8 cellular contexts compared by ENCODE assay signal in genomic region chr6:7615611-7616383, GRCh38. TPM values are rescaled to one million over a fixed set of nuclear protein-coding genes. Genes with fewer than 3 reads are reported as not detected.
DNase-seq lines count a peak whose midpoint lies in the region; ATAC-seq and TF ChIP-seq lines count a peak whose summit lies in the region.

No MANE protein-coding gene starts in this region.

- H2AFZ ChIP-seq in IMR-90 (replicated peaks; ENCODE audit: low read length, poor library complexity): no peak overlapping the region

- CTCF ChIA-PET in IMR-90 (lab: Yijun Ruan, JAX): interaction anchor here (0.6 to 2.1 kb wide), 9 partner anchors 9 to 910 kb away, joined by 3 to 9 read pairs (median 5); no protein-coding TSS in a partner anchor

- H3K27ac ChIP-seq in IMR-90 (ENCODE audit: insufficient read depth, low read length): no peak overlapping the region
- no peak overlapping the region for H3K27ac ChIP-seq in coronary artery
- H3K27ac ChIP-seq in liver (ENCODE audit: low read depth in 1 of 2, low read length in 2 of 2): no peak overlapping the region
- no peak overlapping the region for H3K27ac ChIP-seq in tibial artery

- no peak overlapping the region for H3K14ac ChIP-seq in IMR-90 (replicated peaks; ENCODE audit: low read depth, low read length)

- no peak overlapping the region for H3K56ac ChIP-seq in IMR-90 (ENCODE audit: extremely low read depth, insufficient read depth, low read length)

- intact Hi-C loops in IMR-90 (cut with micrococcal nuclease): loop anchor here (1.0 to 5.0 kb wide), 4 partner anchors 339 to 938 kb away; no protein-coding TSS in a partner anchor
- intact Hi-C loops in tibial artery (cut with DNase I; ENCODE audit: low total_unique reads): loop anchor here (5.0 kb wide), 1 partner anchor 338 kb away; no protein-coding TSS in a partner anchor

- no peak overlapping the region for H3K4ac ChIP-seq in IMR-90 (ENCODE audit: low read depth, low read length)

- peaks cover 4% of the 10 kb centered on the region; the same call in 1 of the 2 replicates for H3K4me1 ChIP-seq in IMR-90 (ENCODE audit: control insufficient read depth, insufficient read depth, low read length)
- peaks cover 0 to 7% (median 3%) of the 10 kb centered on the region in 4 donors for H3K4me1 ChIP-seq in liver (ENCODE audit: control insufficient read depth in 4 of 4, insufficient read depth in 4 of 4, low read length in 3 of 4)
- peaks cover 0 to 4% (median 1%) of the 10 kb centered on the region in 4 donors for H3K4me1 ChIP-seq in tibial artery

- no TSS peak for BruUV-seq in IMR-90 (replicated peaks; lab: Mats Ljungman, UMichigan)

- TF ChIP-seq CTCF in IMR-90 (conservative IDR thresholded peaks at IDR 0.05; ENCODE audit: low read depth, low read length): peak; percentile 82
- peak; percentile 40 for TF ChIP-seq CTCF in coronary artery (IDR thresholded peaks at IDR 0.05)
- peak; percentile 86 for TF ChIP-seq CTCF in liver (IDR thresholded peaks at IDR 0.05; ENCODE audit: low read depth, low read length, missing input control)
- TF ChIP-seq CTCF in tibial artery (IDR thresholded peaks at IDR 0.05): peak; percentile 68 to 71

- no peak overlapping the region for H2BK20ac ChIP-seq in IMR-90 (ENCODE audit: low read depth, low read length)

- no peak overlapping the region for H2BK5ac ChIP-seq in IMR-90 (ENCODE audit: low read depth, low read length, poor library complexity, severe bottlenecking)

- H3K9ac ChIP-seq in IMR-90 (ENCODE audit: low read depth, low read length) (no peak overlapping the region), liver (ENCODE audit: low read depth in 1 of 2, low read length in 2 of 2) (no peak overlapping the region)

- H3K4me2 ChIP-seq in IMR-90 (ENCODE audit: low read depth, low read length): peak overlapping the region; percentile 53; the same call in 1 of the 2 replicates

- 0 out of 2 replicates have a peak, but pooled peaks cover 1% of the 10 kb centered on the region for H3K27me3 ChIP-seq in IMR-90 (ENCODE audit: control insufficient read depth, insufficient read depth, low read length)
- H3K27me3 ChIP-seq in liver (ENCODE audit: control insufficient read depth in 4 of 4, insufficient read depth in 4 of 4, low read length in 3 of 4): no peaks in the 10 kb centered on the region
- H3K27me3 ChIP-seq in tibial artery: no peaks in the 10 kb centered on the region

- no peak overlapping the region for H4K8ac ChIP-seq in IMR-90 (ENCODE audit: low read depth in 2 of 2, low read length in 2 of 2)

- TF ChIP-seq POLR2A in IMR-90 (IDR thresholded peaks at IDR 0.05; ENCODE audit: low read depth, low read length): no peak

- no peak overlapping the region for H3K18ac ChIP-seq in IMR-90 (ENCODE audit: low read depth, low read length)

- POLR2A ChIA-PET in IMR-90 (lab: Charles Lee; ENCODE audit: unreplicated experiment): interaction anchor here (0.6 to 0.7 kb wide), 2 partner anchors 43 to 338 kb away, joined by 3 to 7 read pairs; no protein-coding TSS in a partner anchor

- peak; percentile 80 for TF ChIP-seq RAD21 in IMR-90 (IDR thresholded peaks at IDR 0.05; ENCODE audit: low read length)
- peak; percentile 94 for TF ChIP-seq RAD21 in liver (IDR thresholded peaks at IDR 0.05)

- H3K9me1 ChIP-seq in IMR-90 (ENCODE audit: insufficient read depth, low read length): no peaks in the 10 kb centered on the region

- no peak overlapping the region for H4K91ac ChIP-seq in IMR-90 (ENCODE audit: insufficient read depth, low read depth, low read length)

- H2AK9ac ChIP-seq in IMR-90 (replicated peaks; ENCODE audit: low read depth, low read length, poor library complexity): no peak overlapping the region

- H3K79me1 ChIP-seq in IMR-90 (ENCODE audit: low read depth in 1 of 2, low read length in 2 of 2): no peaks in the 10 kb centered on the region

- no peaks in the 10 kb centered on the region for H4K20me1 ChIP-seq in IMR-90 (ENCODE audit: insufficient read depth, low read length)

- H3K4me3 ChIP-seq in IMR-90 (ENCODE audit: insufficient read depth, low read depth, low read length) (peak overlapping the region; percentile 13; the same call in 1 of the 2 replicates), coronary artery (peak overlapping the region; percentile 27), liver (ENCODE audit: low read depth in 1 of 3, low read length in 3 of 3) (no peak overlapping the region), tibial artery (no peak overlapping the region)

- DNase-seq in activated CD4-positive, CD25-positive, alpha-beta regulatory T cell (lab: John Stamatoyannopoulos, UW): no peak
- DNase-seq in IMR-90: peak; percentile 65
- DNase-seq in SK-MEL-5 (ENCODE audit: low read depth, low spot score): peak; percentile 85
- no peak for DNase-seq in coronary artery (ENCODE audit: low spot score)
- no peak for DNase-seq in tibial artery

- H2BK120ac ChIP-seq in IMR-90 (ENCODE audit: low read depth, low read length): no peak overlapping the region

- no peak overlapping the region for H4K5ac ChIP-seq in IMR-90 (ENCODE audit: low read depth, low read length)

- 40% methylated on average over 5 of the region's 7 CpGs; no CpG with 5 or more reads in 1 of the 2 experiments for WGBS in IMR-90 (ENCODE audit: extremely low coverage in 2 of 2, insufficient read length in 1 of 2), 2 experiments
- 11% methylated on average over 7 of the region's 7 CpGs for WGBS in liver

- no peak overlapping the region for H3K23ac ChIP-seq in IMR-90 (ENCODE audit: low read depth, low read length)

- H2AK5ac ChIP-seq in IMR-90 (ENCODE audit: low read depth, low read length): no peak overlapping the region

- no peak overlapping the region for H2BK15ac ChIP-seq in IMR-90 (ENCODE audit: low read depth, low read length)

- in situ Hi-C loops in IMR-90 (cut with MboI; ENCODE audit: low sequenced_read_pairs): loop anchor here (25.0 kb wide), 1 partner anchor 928 kb away; no protein-coding TSS in a partner anchor
- in situ Hi-C loops in SK-MEL-5 (cut with HindIII; ENCODE audit: low pct_unique_long_range_greater_than_20kb, low sequenced_read_pairs): loop anchor here (25.0 kb wide), 1 partner anchor 328 kb away; no protein-coding TSS in a partner anchor

- dilution Hi-C loops in IMR-90 (cut with HindIII; ENCODE audit: low sequenced_read_pairs, unreplicated experiment): no loop called here

- H3K9me3 ChIP-seq in IMR-90 (ENCODE audit: control insufficient read depth, insufficient read depth, low read length): no peaks in the 10 kb centered on the region
- no peaks in the 10 kb centered on the region for H3K9me3 ChIP-seq in liver (ENCODE audit: control insufficient read depth in 4 of 4, low read length in 3 of 4)
- no peaks in the 10 kb centered on the region for H3K9me3 ChIP-seq in tibial artery

- peak; percentile 55 to 74 for ATAC-seq in activated CD4-positive, CD25-positive, alpha-beta regulatory T cell treated with anti-CD3 and anti-CD28 coated beads, Interleukin-2, amount 50 U/mL, for 24 hours
- ATAC-seq in IMR-90 (ENCODE audit: low read depth) (peak; percentile 66), GM21390 (IDR thresholded peaks at IDR 0.05; ENCODE audit: unreplicated experiment) (no peak)

- peaks cover 10% of the 10 kb centered on the region for H3K36me3 ChIP-seq in IMR-90 (ENCODE audit: control insufficient read depth, insufficient read depth, low read length)
- peaks cover 0 to 11% (median 5%) of the 10 kb centered on the region in 4 donors for H3K36me3 ChIP-seq in liver (ENCODE audit: control insufficient read depth in 4 of 4, insufficient read depth in 3 of 4, low read depth in 1 of 4, low read length in 3 of 4)
- peaks cover 0 to 25% (median 24%) of the 10 kb centered on the region in 3 donors for H3K36me3 ChIP-seq in tibial artery

TF ChIP-seq in IMR-90, 13 proteins besides CTCF, POLR2A, EP300 and RAD21:
- peak; percentile 67 for TF ChIP-seq SMC3 (IDR thresholded peaks at IDR 0.05; ENCODE audit: low read depth, low read length)
- TF ChIP-seq MXI1 (IDR thresholded peaks at IDR 0.05; ENCODE audit: borderline replicate concordance, low read depth, low read length): no peak

TF ChIP-seq in liver, 16 proteins besides CTCF, POLR2A, EP300 and RAD21 (continues in another document):
- TF ChIP-seq, protein P1, sequence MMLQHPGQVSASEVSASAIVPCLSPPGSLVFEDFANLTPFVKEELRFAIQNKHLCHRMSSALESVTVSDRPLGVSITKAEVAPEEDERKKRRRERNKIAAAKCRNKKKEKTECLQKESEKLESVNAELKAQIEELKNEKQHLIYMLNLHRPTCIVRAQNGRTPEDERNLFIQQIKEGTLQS (IDR thresholded peaks at IDR 0.05): no peak
- no peak for TF ChIP-seq FOXA1 (IDR thresholded peaks at IDR 0.05)
- TF ChIP-seq, protein P2, sequence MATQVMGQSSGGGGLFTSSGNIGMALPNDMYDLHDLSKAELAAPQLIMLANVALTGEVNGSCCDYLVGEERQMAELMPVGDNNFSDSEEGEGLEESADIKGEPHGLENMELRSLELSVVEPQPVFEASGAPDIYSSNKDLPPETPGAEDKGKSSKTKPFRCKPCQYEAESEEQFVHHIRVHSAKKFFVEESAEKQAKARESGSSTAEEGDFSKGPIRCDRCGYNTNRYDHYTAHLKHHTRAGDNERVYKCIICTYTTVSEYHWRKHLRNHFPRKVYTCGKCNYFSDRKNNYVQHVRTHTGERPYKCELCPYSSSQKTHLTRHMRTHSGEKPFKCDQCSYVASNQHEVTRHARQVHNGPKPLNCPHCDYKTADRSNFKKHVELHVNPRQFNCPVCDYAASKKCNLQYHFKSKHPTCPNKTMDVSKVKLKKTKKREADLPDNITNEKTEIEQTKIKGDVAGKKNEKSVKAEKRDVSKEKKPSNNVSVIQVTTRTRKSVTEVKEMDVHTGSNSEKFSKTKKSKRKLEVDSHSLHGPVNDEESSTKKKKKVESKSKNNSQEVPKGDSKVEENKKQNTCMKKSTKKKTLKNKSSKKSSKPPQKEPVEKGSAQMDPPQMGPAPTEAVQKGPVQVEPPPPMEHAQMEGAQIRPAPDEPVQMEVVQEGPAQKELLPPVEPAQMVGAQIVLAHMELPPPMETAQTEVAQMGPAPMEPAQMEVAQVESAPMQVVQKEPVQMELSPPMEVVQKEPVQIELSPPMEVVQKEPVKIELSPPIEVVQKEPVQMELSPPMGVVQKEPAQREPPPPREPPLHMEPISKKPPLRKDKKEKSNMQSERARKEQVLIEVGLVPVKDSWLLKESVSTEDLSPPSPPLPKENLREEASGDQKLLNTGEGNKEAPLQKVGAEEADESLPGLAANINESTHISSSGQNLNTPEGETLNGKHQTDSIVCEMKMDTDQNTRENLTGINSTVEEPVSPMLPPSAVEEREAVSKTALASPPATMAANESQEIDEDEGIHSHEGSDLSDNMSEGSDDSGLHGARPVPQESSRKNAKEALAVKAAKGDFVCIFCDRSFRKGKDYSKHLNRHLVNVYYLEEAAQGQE (IDR thresholded peaks at IDR 0.05): no peak

RNA-seq across cellular contexts. Expression of gene SNRNP48, which starts 25.8 kb away (rescaled TPM):
- total RNA-seq in IMR-90 (2012; rRNA removed): 5.2 and 9.4 TPM in 2 replicates
- polyA plus RNA-seq in IMR-90 (2012; rRNA removed): 4.0 and 6.2 TPM in 2 replicates
- 0.92 and 1.0 TPM in 2 replicates for polyA plus RNA-seq in IMR-90 (2012; cell fraction: cytosol; rRNA removed)
- 3.8 and 13.3 TPM in 2 replicates for polyA plus RNA-seq in IMR-90 (2012; cell fraction: nucleus; rRNA removed; ENCODE audit: low replicate concordance)
- total RNA-seq in SK-MEL-5 (2014; rRNA removed; shearing (Covaris generic)): 15.8 and 16.7 TPM in 2 replicates
- polyA plus RNA-seq in SK-MEL-5 (2015; cell fraction: cytosol; rRNA removed): 10.9 and 12.8 TPM in 2 replicates
- 73.6 and 79.3 TPM in 2 replicates for polyA plus RNA-seq in SK-MEL-5 (2015; cell fraction: nucleus; rRNA removed)
- 1 to 10 TPM; 8.5 to 9.7 TPM for total RNA-seq in liver
- polyA plus RNA-seq in liver: 1 to 10 TPM; 5.0 to 8.3 TPM

Comparison
In these comparisons a context has a peak if more than half of its experiments do, and no peak if none do; other contexts are left out.
1. DNase-seq: peak in IMR-90 (single experiment) and SK-MEL-5 (single experiment); none in activated CD4-positive, CD25-positive, alpha-beta regulatory T cell (0 of 4), coronary artery (single experiment) and tibial artery (0 of 2).
2. H3K4me3 ChIP-seq: peak in IMR-90 (single experiment) and coronary artery (single experiment); none in liver (0 of 3) and tibial artery (0 of 2).
3. Peak in every context shown above with its lines, with median percentiles within 50 percentile points of each other: CTCF ChIP-seq.